24 cellular contexts compared by ENCODE assay signal in genomic region chr12:105479710-105480109, GRCh38.
"Had no signal": no experiment of that assay in that cellular context is flagged by ENCODE, and none has a peak within 500 bp of the region (broad histone marks: within the 10 kb centered on the region; RNA-seq: fewer than 3 reads in every experiment).

No MANE protein-coding gene starts in this region.

- H3K36me3 ChIP-seq: esophagus muscularis mucosa, heart left ventricle, ovary, prostate gland, sigmoid colon, stomach, thyroid gland had no signal

- DNase-seq: activated CD4-positive, alpha-beta memory T cell treated with anti-CD3 and anti-CD28 coated beads, Interleukin-2, amount 10 ng/mL, durations not matched to agents 7 days and 5 days; activated CD4-positive, alpha-beta T cell treated with anti-CD3 and anti-CD28 coated beads for 1 hour; activated CD4-positive, alpha-beta T cell treated with anti-CD3 and anti-CD28 coated beads, Interleukin-2, amount 10 ng/mL, durations not matched to agents 7 days and 5 days; activated gamma-delta T cell treated with Interleukin-2 at 50 U/mL for 16 hours; activated naive CD4-positive, alpha-beta T cell treated with anti-CD3 and anti-CD28 coated beads, Interleukin-2, amount 50 U/mL, for 16 hours; activated T-cell treated with anti-CD3 and anti-CD28 coated beads, Interleukin-2, amount 50 U/mL, for 4 hours; amniotic stem cell; caudate nucleus; foreskin keratinocyte; heart left ventricle; hypothalamus; natural killer cell; ovary; retina; sigmoid colon; small intestine; stimulated activated CD4-positive, alpha-beta T cell treated with anti-CD3 and anti-CD28 coated beads, Interleukin-1b, Interleukin-23, amount 100 ng/mL, for 48 hours; stimulated activated naive B cell treated with anti-CD40 and anti-IgM and Interleukin-4, amounts not matched to agents 10 μg/mL and 1 μg/mL and 100 μg/mL, for 72 hours; stomach; thyroid gland had no signal

- ATAC-seq: activated T-cell treated with anti-CD3 and anti-CD28 coated beads, Interleukin-2, amount 50 U/mL, for 4 hours; activated T-helper 17 cell treated with anti-CD3 and anti-CD28 coated beads, Interleukin-2, amount 50 U/mL, for 72 hours; foreskin keratinocyte; heart left ventricle; natural killer cell; stimulated activated naive B cell treated with anti-CD40 and anti-IgM and Interleukin-4, amounts not matched to agents 10 μg/mL and 1 μg/mL and 100 μg/mL, for 72 hours had no signal

- H3K27ac ChIP-seq: esophagus muscularis mucosa, foreskin keratinocyte, heart left ventricle, ovary, prostate gland, sigmoid colon, stomach, thyroid gland had no signal

- H3K4me3 ChIP-seq: esophagus muscularis mucosa, heart left ventricle, ovary, prostate gland, sigmoid colon, stomach, thyroid gland had no signal

- H3K27me3 Mint-ChIP-seq: stimulated activated naive B cell treated with anti-CD40 and anti-IgM and Interleukin-4, amounts not matched to agents 10 μg/mL and 1 μg/mL and 100 μg/mL, for 72 hours had no signal

- H3K27me3 ChIP-seq: foreskin keratinocyte, heart left ventricle, ovary, sigmoid colon, stomach, thyroid gland had no signal

- H3K4me1 ChIP-seq: foreskin keratinocyte, prostate gland, sigmoid colon, stomach, thyroid gland had no signal

- H3K4me1 Mint-ChIP-seq: activated CD4-positive, alpha-beta T cell treated with anti-CD3 and anti-CD28 coated beads, Interleukin-2, amount 10 ng/mL, durations not matched to agents 7 days and 5 days; activated T-helper 17 cell treated with anti-CD3 and anti-CD28 coated beads, Interleukin-2, amount 50 U/mL, for 72 hours; natural killer cell; stimulated activated naive B cell treated with anti-CD40 and anti-IgM and Interleukin-4, amounts not matched to agents 10 μg/mL and 1 μg/mL and 100 μg/mL, for 72 hours had no signal

- H3K4me3 Mint-ChIP-seq: activated CD4-positive, alpha-beta memory T cell treated with anti-CD3 and anti-CD28 coated beads, Interleukin-2, amount 10 ng/mL, durations not matched to agents 7 days and 5 days; activated CD4-positive, alpha-beta T cell treated with anti-CD3 and anti-CD28 coated beads, Interleukin-2, amount 10 ng/mL, durations not matched to agents 7 days and 5 days; activated T-cell treated with anti-CD3 and anti-CD28 coated beads, Interleukin-2, amount 50 U/mL, for 4 hours; activated T-helper 17 cell treated with anti-CD3 and anti-CD28 coated beads, Interleukin-2, amount 50 U/mL, for 72 hours; endodermal cell; natural killer cell; stimulated activated naive B cell treated with anti-CD40 and anti-IgM and Interleukin-4, amounts not matched to agents 10 μg/mL and 1 μg/mL and 100 μg/mL, for 72 hours had no signal

- H3K36me3 Mint-ChIP-seq: natural killer cell; stimulated activated naive B cell treated with anti-CD40 and anti-IgM and Interleukin-4, amounts not matched to agents 10 μg/mL and 1 μg/mL and 100 μg/mL, for 72 hours had no signal

- H3K9me3 ChIP-seq: esophagus muscularis mucosa, heart left ventricle, ovary, prostate gland, sigmoid colon, stomach, thyroid gland had no signal

- H3K9me3 Mint-ChIP-seq: activated CD4-positive, alpha-beta memory T cell treated with anti-CD3 and anti-CD28 coated beads, Interleukin-2, amount 10 ng/mL, durations not matched to agents 7 days and 5 days; activated CD4-positive, alpha-beta T cell treated with anti-CD3 and anti-CD28 coated beads, Interleukin-2, amount 10 ng/mL, durations not matched to agents 7 days and 5 days; activated T-cell treated with anti-CD3 and anti-CD28 coated beads, Interleukin-2, amount 50 U/mL, for 4 hours; endodermal cell; natural killer cell; stimulated activated naive B cell treated with anti-CD40 and anti-IgM and Interleukin-4, amounts not matched to agents 10 μg/mL and 1 μg/mL and 100 μg/mL, for 72 hours had no signal

- H3K27ac Mint-ChIP-seq: activated CD4-positive, alpha-beta memory T cell treated with anti-CD3 and anti-CD28 coated beads, Interleukin-2, amount 10 ng/mL, durations not matched to agents 7 days and 5 days; activated CD4-positive, alpha-beta T cell treated with anti-CD3 and anti-CD28 coated beads, Interleukin-2, amount 10 ng/mL, durations not matched to agents 7 days and 5 days; activated T-helper 17 cell treated with anti-CD3 and anti-CD28 coated beads, Interleukin-2, amount 50 U/mL, for 72 hours; endodermal cell; natural killer cell; stimulated activated naive B cell treated with anti-CD40 and anti-IgM and Interleukin-4, amounts not matched to agents 10 μg/mL and 1 μg/mL and 100 μg/mL, for 72 hours had no signal
